ENCODE assay signal across 7 cellular contexts in genomic region chr2:36663851-36664715, GRCh38. TPM values are rescaled to one million over a fixed set of nuclear protein-coding genes. Genes with fewer than 3 reads are reported as not detected.
DNase-seq lines count a peak whose midpoint lies in the region; ATAC-seq and TF ChIP-seq lines count a peak whose summit lies in the region.

No MANE protein-coding gene starts in this region.

- no peak overlapping the region for H3K9ac ChIP-seq in iPS-15b (ENCODE audit: low read depth, low read length)
- H3K9ac ChIP-seq in smooth muscle cell (ENCODE audit: low read depth), result no peak overlapping the region

- no peaks in the 10 kb centered on the region for H3K79me2 ChIP-seq in smooth muscle cell (ENCODE audit: low read depth)

- H3K4me1 ChIP-seq in iPS-15b (ENCODE audit: control insufficient read depth, insufficient read depth, low read length) (peaks cover 3% of the 10 kb centered on the region), smooth muscle cell (ENCODE audit: low read depth) (no peaks in the 10 kb centered on the region)

- no peak overlapping the region for H2AFZ ChIP-seq in smooth muscle cell (ENCODE audit: low read depth)

- H3F3A ChIP-seq in smooth muscle cell (ENCODE audit: low read depth), result no peaks in the 10 kb centered on the region

- peak; percentile 77 for TF ChIP-seq CTCF in smooth muscle cell (IDR thresholded peaks at IDR 0.05; ENCODE audit: borderline replicate concordance, insufficient read depth, poor library complexity, severe bottlenecking)

- H3K36me3 ChIP-seq in iPS-15b (ENCODE audit: control insufficient read depth, insufficient read depth, low read length) (no peaks in the 10 kb centered on the region), smooth muscle cell (ENCODE audit: low read depth) (no peaks in the 10 kb centered on the region)

- DNase-seq in EH (ENCODE audit: low read depth) (peak; percentile 84), NCI-H446 (lab: John Stamatoyannopoulos, UW) (peak; percentile 26 to 83), astrocyte of the hippocampus (ENCODE audit: low read depth, low spot score) (peak; percentile 84), smooth muscle cell (lab: John Stamatoyannopoulos, UW; ENCODE audit: unreplicated experiment) (no peak)

- 40% methylated on average over 12 of the region's 12 CpGs for WGBS in smooth muscle cell (ENCODE audit: low lambda C conversion rate)

- H3K9me3 ChIP-seq in iPS-15b (ENCODE audit: control insufficient read depth, insufficient read depth, low read length) (no peaks in the 10 kb centered on the region), smooth muscle cell (replicated peaks; ENCODE audit: low read depth) (no peaks in the 10 kb centered on the region)

- H3K27ac ChIP-seq in smooth muscle cell (ENCODE audit: low read depth), result no peak overlapping the region

- no peaks in the 10 kb centered on the region for H4K20me1 ChIP-seq in smooth muscle cell (ENCODE audit: low read depth)

- ATAC-seq in GM19452 (IDR thresholded peaks at IDR 0.05; ENCODE audit: unreplicated experiment), result peak; percentile 87
- ATAC-seq in HG03378 (IDR thresholded peaks at IDR 0.05; ENCODE audit: unreplicated experiment), result peak; percentile 89

- no peak overlapping the region for H3K4me2 ChIP-seq in smooth muscle cell

- H3K27me3 ChIP-seq in iPS-15b (ENCODE audit: control insufficient read depth, insufficient read depth, low read length) (no peaks in the 10 kb centered on the region), smooth muscle cell (ENCODE audit: low read depth) (peaks cover 4% of the 10 kb centered on the region)

- H3K4me3 ChIP-seq in iPS-15b (ENCODE audit: low read depth, low read length) (peak overlapping the region; percentile 24), smooth muscle cell (no peak overlapping the region)

RNA-seq across cellular contexts. Expression of gene VIT, which starts 32.4 kb away (rescaled TPM):
- total RNA-seq in smooth muscle cell, result 0.13 TPM in 1 of 2 replicates, not detected in the other
- polyA plus RNA-seq in smooth muscle cell, result not detected in 2 replicates
